In genomic region chr6:113394724-113395123, GRCh38 we compare ENCODE assay signal across 23 cellular contexts.
DNase-seq lines count a peak whose midpoint lies in the region; ATAC-seq, FAIRE-seq and TF ChIP-seq lines count a peak whose summit lies in the region.
"Had no signal": no experiment of that assay in that cellular context is flagged by ENCODE, and none has a peak within 500 bp of the region (broad histone marks: within the 10 kb centered on the region; RNA-seq: fewer than 3 reads in every experiment).

No MANE protein-coding gene starts in this region.

- no peaks in the 10 kb centered on the region for H3K79me2 ChIP-seq in HepG2 (ENCODE audit: insufficient read depth, low read length)

- TF ChIP-seq CTCF in HepG2 (CRISPR knock-in tag; IDR thresholded peaks at IDR 0.05) (no peak), right lobe of liver (IDR thresholded peaks at IDR 0.05) (no peak), epithelial cell of esophagus (IDR thresholded peaks at IDR 0.05; ENCODE audit: insufficient read depth, low read depth, low read length, missing control alignments) (no peak)

- H3K9me3 ChIP-seq in HepG2 (ENCODE audit: low read length) (no peaks in the 10 kb centered on the region), right lobe of liver (no peaks in the 10 kb centered on the region)
- H3K9me3 ChIP-seq: A549, BLaER1 had no signal

- ATAC-seq in HepG2 (no peak), right lobe of liver (no peak)
- ATAC-seq: A549, GM12878 had no signal

- intact Hi-C loops in HepG2 (cut with micrococcal nuclease; ENCODE audit: unreplicated experiment) (loop anchor here (5.0 kb wide), 1 partner anchor 87 kb away; no protein-coding TSS in a partner anchor), right lobe of liver (cut with DNase I) (no loop called here)

- H3K4me3 ChIP-seq in HepG2 (replicated peaks in 1 of 3; ENCODE audit: insufficient read depth in 1 of 3, low read depth in 2 of 3, low read length in 3 of 3), result no peak overlapping the region
- H3K4me3 ChIP-seq in right lobe of liver, result no peak overlapping the region
- no peak overlapping the region for H3K4me3 ChIP-seq in epithelial cell of esophagus (ENCODE audit: low read length)
- H3K4me3 ChIP-seq: A549, BLaER1, GM12878 had no signal

- H3K4me2 ChIP-seq in HepG2 (ENCODE audit: low read depth, low read length), result no peak overlapping the region
- H3K4me2 ChIP-seq: A549, BLaER1 had no signal

- H2AFZ ChIP-seq in HepG2 (ENCODE audit: low read length), result no peak overlapping the region

- no peak for FAIRE-seq in HepG2 (lab: Jason Lieb, UNC)
- FAIRE-seq: A549, GM12878, GM18507 had no signal

- TF ChIP-seq EP300 in HepG2 (IDR thresholded peaks at IDR 0.05; ENCODE audit: low read depth in 2 of 2, low read length in 2 of 2) (no peak), HepG2 (CRISPR knock-in tag; IDR thresholded peaks at IDR 0.05; ENCODE audit: borderline replicate concordance) (no peak)

- POLR2A ChIA-PET in HepG2 (lab: Yijun Ruan, JAX), result no interaction called here

- BruUV-seq in HepG2 (replicated peaks; lab: Mats Ljungman, UMichigan), result no TSS peak

- H3K9ac ChIP-seq in HepG2 (ENCODE audit: insufficient read depth, low read depth, low read length), result no peak overlapping the region
- H3K9ac ChIP-seq: BLaER1 had no signal

- H3K4me1 ChIP-seq in HepG2 (ENCODE audit: insufficient read depth, low read length) (no peaks in the 10 kb centered on the region), right lobe of liver (no peaks in the 10 kb centered on the region)
- H3K4me1 ChIP-seq: A549, BLaER1 had no signal

- WGBS in HepG2 (ENCODE audit: low lambda C conversion rate), result 44% methylated on average over 2 of the region's 2 CpGs
- 54% methylated on average over 2 of the region's 2 CpGs for WGBS in right lobe of liver (ENCODE audit: insufficient coverage, low coverage, low lambda C conversion rate, missing lambda C conversion rate)

- no peaks in the 10 kb centered on the region for H4K20me1 ChIP-seq in HepG2 (ENCODE audit: insufficient read depth, low read length)
- H4K20me1 ChIP-seq: BLaER1 had no signal

- in situ Hi-C loops in HepG2 (cut with HindIII; ENCODE audit: extremely low pct_ligation_motif_present, low pct_unique_long_range_greater_than_20kb), result no loop called here

- H3K27ac ChIP-seq in HepG2 (ENCODE audit: extremely low read length, insufficient read depth, low read length), result no peak overlapping the region
- no peak overlapping the region for H3K27ac ChIP-seq in right lobe of liver
- H3K27ac ChIP-seq: 22Rv1, A549, BLaER1 had no signal

- CTCF ChIA-PET in HepG2 (lab: Yijun Ruan, JAX; ENCODE audit: low intra/inter-chr PET ratio, low total read pairs), result no interaction called here

- TF ChIP-seq POLR2A in HepG2 (IDR thresholded peaks at IDR 0.05; ENCODE audit: insufficient read depth in 1 of 2, low read depth in 2 of 2, low read length in 2 of 2) (no peak), right lobe of liver (IDR thresholded peaks at IDR 0.05) (no peak)

- no peak for TF ChIP-seq RAD21 in HepG2 (CRISPR knock-in tag; IDR thresholded peaks at IDR 0.05)

- DNase-seq in HepG2 (ENCODE audit: low spot score), result no peak
- DNase-seq in right lobe of liver, result no peak
- peak; percentile 51 for DNase-seq in epithelial cell of esophagus (ENCODE audit: low read depth)
- DNase-seq in NCI-H82 treated with DMSO at 0.1 percent for 48 hours (lab: John Stamatoyannopoulos, UW; ENCODE audit: unreplicated experiment), result no peak
- no peak for DNase-seq in activated CD4-positive, alpha-beta T cell treated with anti-CD3 and anti-CD28 coated beads for 1 hour
- DNase-seq: AML-193; C1 segment of cervical spinal cord; CD4-positive, alpha-beta memory T cell; CD4-positive, CD25-positive, alpha-beta regulatory T cell; CD8-positive, alpha-beta memory T cell; COR-L47; DMS 273 treated with DMSO at 0.1 percent for 48 hours; DMS153; DMS53; DMS79; DND-41; EL; GDM1 had no signal

- no peaks in the 10 kb centered on the region for H3K36me3 ChIP-seq in HepG2 (replicated peaks in 1 of 2; ENCODE audit: control insufficient read depth in 1 of 2, insufficient read depth in 2 of 2, low read length in 2 of 2)
- H3K36me3 ChIP-seq in right lobe of liver, result no peaks in the 10 kb centered on the region
- H3K36me3 ChIP-seq: BLaER1 had no signal

- H3K27me3 ChIP-seq in HepG2 (ENCODE audit: control insufficient read depth in 1 of 2, insufficient read depth in 2 of 2, low read length in 2 of 2), result no peaks in the 10 kb centered on the region; a peak in 1 of 5 replicates
- no peaks in the 10 kb centered on the region for H3K27me3 ChIP-seq in right lobe of liver
- H3K27me3 ChIP-seq: BLaER1 had no signal

TF ChIP-seq in HepG2, 621 proteins besides CTCF, POLR2A, EP300 and RAD21:
- TF ChIP-seq MAFF (IDR thresholded peaks at IDR 0.05; ENCODE audit: low read depth, low read length) (0 out of 2 replicates have a peak, but pooled peaks have one; percentile 19), TSC22D2 (CRISPR knock-in tag; IDR thresholded peaks at IDR 0.05; ENCODE audit: borderline replicate concordance) (no peak), MAFK (conservative IDR thresholded peaks at IDR 0.05 in 1 of 2, IDR thresholded peaks at IDR 0.05 in 1 of 2; ENCODE audit: low read length in 2 of 2) (peak in 1 of 2 experiments; percentile 59; a peak in 2 of 4 replicates)
TF ChIP-seq in HepG2: peak in this region for 2.
